Comparison of ENCODE assay signal across 20 cellular contexts in the genomic region with DNA sequence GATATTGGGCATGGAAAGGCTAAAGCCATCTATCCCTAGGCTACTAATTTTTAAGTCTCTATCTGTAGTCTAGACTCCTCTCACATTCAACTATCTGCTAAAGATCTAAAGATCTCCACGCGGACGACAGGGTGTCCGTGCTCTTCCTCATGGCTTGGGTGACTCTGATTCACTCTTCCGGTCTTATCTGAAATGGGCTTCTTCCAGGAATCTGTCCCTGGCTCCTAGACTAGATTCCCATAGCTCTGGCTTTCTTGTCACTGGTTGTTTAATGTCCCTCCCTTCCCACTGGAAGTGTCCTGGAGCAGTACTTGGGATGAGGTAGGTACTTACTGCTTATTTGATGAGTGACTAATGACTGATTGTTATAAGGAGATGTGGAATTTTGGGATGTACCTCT.
A peak's percentile ranks its signal among the peaks of the same experiment; 100 is the strongest.
DNase-seq lines count a peak whose midpoint lies in the region; ATAC-seq and TF ChIP-seq lines count a peak whose summit lies in the region.
"Had no signal": no experiment of that assay in that cellular context is flagged by ENCODE, and none has a peak within 500 bp of the region (broad histone marks: within the 10 kb centered on the region; RNA-seq: fewer than 3 reads in every experiment).

No MANE protein-coding gene starts in this region.

- CTCF ChIA-PET in PC-3 (lab: Charles Lee): no interaction called here

- H3K4me2 ChIP-seq in PC-3 (ENCODE audit: low read length): no peak overlapping the region
- H3K4me2 ChIP-seq: A549 had no signal

- intact Hi-C loops in PC-3 (cut with micrococcal nuclease): no loop called here

- no peaks in the 10 kb centered on the region for H3K27me3 ChIP-seq in PC-3 (ENCODE audit: low read length)
- no peaks in the 10 kb centered on the region for H3K27me3 ChIP-seq in endodermal cell (ENCODE audit: control insufficient read depth, insufficient read depth, low read length, poor library complexity, severe bottlenecking)
- H3K27me3 ChIP-seq: SJCRH30 had no signal

- peak overlapping the region; percentile 4 for H3K27ac Mint-ChIP-seq in endodermal cell
- H3K27ac Mint-ChIP-seq: B cell, CD14-positive monocyte, T-cell had no signal

- ATAC-seq in PC-3 (peak; percentile 14; the same call in 1 of the 2 replicates), GM18861 (IDR thresholded peaks at IDR 0.05; ENCODE audit: unreplicated experiment) (no peak), GM19463 (IDR thresholded peaks at IDR 0.05; ENCODE audit: unreplicated experiment) (no peak), HG02759 (IDR thresholded peaks at IDR 0.05; ENCODE audit: unreplicated experiment) (no peak)
- ATAC-seq: T-cell had no signal

- 0 out of 2 replicates have a peak overlapping the region, but pooled peaks have one; percentile 45 for H2AFZ ChIP-seq in PC-3 (ENCODE audit: low read length)

- H3K4me1 ChIP-seq in PC-3 (ENCODE audit: insufficient read depth, low read length) (peaks cover 18% of the 10 kb centered on the region), endodermal cell (ENCODE audit: control insufficient read depth, insufficient read depth, low read length) (peaks cover 33% of the 10 kb centered on the region), mesodermal cell (ENCODE audit: control insufficient read depth, insufficient read depth, low read length, poor library complexity, severe bottlenecking) (peaks cover 53% of the 10 kb centered on the region)

- H4K20me1 ChIP-seq in PC-3 (ENCODE audit: low read length): no peaks in the 10 kb centered on the region

- H3K27me3 Mint-ChIP-seq in endodermal cell (ENCODE audit: insufficient read depth): peaks cover 6% of the 10 kb centered on the region

- no peak overlapping the region for H3K9ac ChIP-seq in PC-3 (ENCODE audit: low read length)
- H3K9ac ChIP-seq in endodermal cell (ENCODE audit: extremely low read depth, low read length, poor library complexity, severe bottlenecking): no peak overlapping the region

- H3K27ac ChIP-seq in PC-3 (ENCODE audit: low read length): 0 out of 2 replicates have a peak overlapping the region, but pooled peaks have one; percentile 11
- no peak overlapping the region for H3K27ac ChIP-seq in endodermal cell (ENCODE audit: low read depth, low read length)
- H3K27ac ChIP-seq in mesodermal cell (ENCODE audit: low read depth, low read length, severe bottlenecking): peak overlapping the region; percentile 66
- H3K27ac ChIP-seq: HL-60 had no signal

- peak; percentile 84 for DNase-seq in A172 (ENCODE audit: low spot score)
- DNase-seq in PC-3: peak; percentile 28
- DNase-seq in endodermal cell: no peak
- DNase-seq: IMR-90, NCI-H1105, NCI-H146, NCI-H2029 treated with DMSO at 0.1 percent for 48 hours, NCI-H226, NCI-H510A treated with DMSO at 0.1 percent for 48 hours, NCI-H748 treated with DMSO at 0.1 percent for 48 hours, SJCRH30, T-cell had no signal

- no peaks in the 10 kb centered on the region for H3K36me3 ChIP-seq in PC-3 (ENCODE audit: low read depth, low read length)
- H3K36me3 ChIP-seq in endodermal cell (ENCODE audit: control insufficient read depth, insufficient read depth, low read length): no peaks in the 10 kb centered on the region
- no peaks in the 10 kb centered on the region for H3K36me3 ChIP-seq in mesodermal cell (ENCODE audit: control insufficient read depth, insufficient read depth, low read length)
- H3K36me3 ChIP-seq: SJCRH30 had no signal

- no peaks in the 10 kb centered on the region for H3F3A ChIP-seq in PC-3 (ENCODE audit: low read length, unreplicated experiment)

- TF ChIP-seq CTCF in PC-3 (conservative IDR thresholded peaks at IDR 0.05; ENCODE audit: low read depth, low read length) (no peak), endodermal cell (conservative IDR thresholded peaks at IDR 0.05) (no peak)

- no peaks in the 10 kb centered on the region for H3K36me3 Mint-ChIP-seq in endodermal cell (ENCODE audit: low read depth)
- H3K36me3 Mint-ChIP-seq: CD14-positive monocyte, T-cell had no signal

- H3K9me3 ChIP-seq in PC-3 (ENCODE audit: low read length) (no peaks in the 10 kb centered on the region), endodermal cell (ENCODE audit: control insufficient read depth, low read length) (no peaks in the 10 kb centered on the region), mesodermal cell (ENCODE audit: control insufficient read depth, low read length) (no peaks in the 10 kb centered on the region)
- H3K9me3 ChIP-seq: A549, SJCRH30 had no signal

- WGBS in endodermal cell (ENCODE audit: insufficient coverage in 1 of 2, insufficient read length in 1 of 2), 2 experiments: 76 to 81% methylated on average over 5 of the region's 5 CpGs
- 34 to 71% methylated on average over 4 to 5 of the region's 5 CpGs for WGBS in mesodermal cell (ENCODE audit: insufficient coverage in 2 of 2), 2 experiments

- H3K9me2 ChIP-seq in PC-3 (replicated peaks; ENCODE audit: low read length): no peaks in the 10 kb centered on the region

- H3K4me3 ChIP-seq in PC-3 (ENCODE audit: low read length) (no peak overlapping the region), endodermal cell (ENCODE audit: low read length) (no peak overlapping the region), mesodermal cell (ENCODE audit: extremely low read depth, insufficient read depth, low read length, poor library complexity, severe bottlenecking) (no peak overlapping the region)
- H3K4me3 ChIP-seq: A549, SJCRH30 had no signal

- peaks cover 71% of the 10 kb centered on the region for H3K4me1 Mint-ChIP-seq in endodermal cell
- H3K4me1 Mint-ChIP-seq: B cell, T-cell had no signal

- H3K9me3 Mint-ChIP-seq in endodermal cell: no peaks in the 10 kb centered on the region
- H3K9me3 Mint-ChIP-seq: T-cell had no signal

- H3K79me2 ChIP-seq in PC-3 (ENCODE audit: low read length): no peaks in the 10 kb centered on the region

- POLR2A ChIA-PET in PC-3 (lab: Charles Lee; ENCODE audit: unreplicated experiment): no interaction called here

- BruUV-seq in PC-3 (replicated peaks; lab: Mats Ljungman, UMichigan): no TSS peak

- no peak overlapping the region for H3K4me3 Mint-ChIP-seq in endodermal cell
- H3K4me3 Mint-ChIP-seq: B cell, CD14-positive monocyte, T-cell had no signal
